ENCODE assay signal across 29 cellular contexts in the genomic region with DNA sequence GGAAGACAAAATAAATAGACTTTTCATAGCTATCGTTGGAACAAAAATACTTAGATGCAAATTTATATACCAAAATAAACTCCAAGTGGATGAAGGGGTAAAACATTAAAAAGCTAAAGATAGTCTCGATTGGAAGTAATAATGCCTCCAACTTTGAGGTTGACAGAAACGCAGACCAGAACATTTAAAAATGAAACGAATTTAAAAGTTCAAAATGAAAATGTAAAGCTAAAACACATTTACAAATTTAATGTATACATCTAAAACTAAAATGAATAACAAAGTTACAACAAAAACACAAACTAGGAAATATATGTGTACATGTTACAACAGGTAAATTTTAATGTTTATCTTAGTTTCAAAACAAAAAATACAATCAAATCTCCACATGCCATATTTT.
"Had no signal": no experiment of that assay in that cellular context is flagged by ENCODE, and none has a peak within 500 bp of the region (broad histone marks: within the 10 kb centered on the region; RNA-seq: fewer than 3 reads in every experiment).

No MANE protein-coding gene starts in this region.

- H3K27me3 ChIP-seq: ascending aorta, breast epithelium, cardiac muscle cell, colonic mucosa, heart left ventricle had no signal

- H3K4me1 ChIP-seq: breast epithelium, colonic mucosa had no signal

- H3K36me3 ChIP-seq: ascending aorta, breast epithelium, cardiac muscle cell, colonic mucosa, heart left ventricle had no signal

- ATAC-seq: activated CD4-positive, alpha-beta T cell treated with anti-CD3 and anti-CD28 coated beads for 36 hours; activated CD8-positive, alpha-beta memory T cell treated with anti-CD3 and anti-CD28 coated beads, Interleukin-2, amount 10 ng/mL, durations not matched to agents 7 days and 5 days; activated CD8-positive, alpha-beta T cell treated with anti-CD3 and anti-CD28 coated beads, Interleukin-2, amount 10 ng/mL, durations not matched to agents 7 days and 5 days; activated naive CD4-positive, alpha-beta T cell treated with anti-CD3 and anti-CD28 coated beads, Interleukin-2, amount 50 U/mL, for 72 hours; esophagus mucosa; heart left ventricle; T-helper 17 cell had no signal

- DNase-seq: activated CD4-positive, alpha-beta memory T cell treated with anti-CD3 and anti-CD28 coated beads for 36 hours; activated CD4-positive, alpha-beta T cell treated with anti-CD3 and anti-CD28 coated beads for 36 hours; activated CD4-positive, alpha-beta T cell treated with anti-CD3 and anti-CD28 coated beads, Interleukin-2, amount 10 ng/mL, durations not matched to agents 24 days and 14 days; activated CD4-positive, CD25-positive, alpha-beta regulatory T cell; activated CD4-positive, CD25-positive, alpha-beta regulatory T cell treated with anti-CD3 and anti-CD28 coated beads, Interleukin-2, amount 50 U/mL, for 72 hours; activated CD8-positive, alpha-beta memory T cell treated with anti-CD3 and anti-CD28 coated beads, Interleukin-2, amount 10 ng/mL, durations not matched to agents 7 days and 5 days; activated CD8-positive, alpha-beta memory T cell treated with anti-CD3 and anti-CD28 coated beads, Interleukin-2, amount 50 U/mL, for 4 hours; activated CD8-positive, alpha-beta T cell treated with anti-CD3 and anti-CD28 coated beads, Interleukin-2, amount 10 ng/mL, durations not matched to agents 7 days and 5 days; activated effector memory CD4-positive, alpha-beta T cell treated with anti-CD3 and anti-CD28 coated beads, Interleukin-2, amount 50 U/mL, for 16 hours; activated naive CD4-positive, alpha-beta T cell; activated naive CD4-positive, alpha-beta T cell treated with anti-CD3 and anti-CD28 coated beads, Interleukin-2, amount 10 ng/mL, durations not matched to agents 7 days and 5 days; activated naive CD8-positive, alpha-beta T cell treated with anti-CD3 and anti-CD28 coated beads, Interleukin-2, amount 10 ng/mL, durations not matched to agents 7 days and 5 days; activated T-cell treated with anti-CD3 and anti-CD28 coated beads, Interleukin-2, amount 50 U/mL, for 1 hour; activated T-cell treated with anti-CD3 and anti-CD28 coated beads, Interleukin-2, amount 50 U/mL, for 48 hours; central memory CD4-positive, alpha-beta T cell; cerebellar nuclear complex; colonic mucosa; effector CD8-positive, alpha-beta T cell; foreskin fibroblast; heart left ventricle; T-helper 1 cell; T-helper 17 cell; T1000 had no signal

- H3K27ac ChIP-seq: ascending aorta, breast epithelium, cardiac muscle cell, colonic mucosa, heart left ventricle had no signal

- FAIRE-seq: frontal cortex had no signal

- H3K4me3 ChIP-seq: ascending aorta, breast epithelium, cardiac muscle cell, colonic mucosa, heart left ventricle had no signal

- H3K9me3 ChIP-seq: ascending aorta, breast epithelium, colonic mucosa, heart left ventricle had no signal
